Comparison of ENCODE assay signal across 1 cellular context in the genomic region with DNA sequence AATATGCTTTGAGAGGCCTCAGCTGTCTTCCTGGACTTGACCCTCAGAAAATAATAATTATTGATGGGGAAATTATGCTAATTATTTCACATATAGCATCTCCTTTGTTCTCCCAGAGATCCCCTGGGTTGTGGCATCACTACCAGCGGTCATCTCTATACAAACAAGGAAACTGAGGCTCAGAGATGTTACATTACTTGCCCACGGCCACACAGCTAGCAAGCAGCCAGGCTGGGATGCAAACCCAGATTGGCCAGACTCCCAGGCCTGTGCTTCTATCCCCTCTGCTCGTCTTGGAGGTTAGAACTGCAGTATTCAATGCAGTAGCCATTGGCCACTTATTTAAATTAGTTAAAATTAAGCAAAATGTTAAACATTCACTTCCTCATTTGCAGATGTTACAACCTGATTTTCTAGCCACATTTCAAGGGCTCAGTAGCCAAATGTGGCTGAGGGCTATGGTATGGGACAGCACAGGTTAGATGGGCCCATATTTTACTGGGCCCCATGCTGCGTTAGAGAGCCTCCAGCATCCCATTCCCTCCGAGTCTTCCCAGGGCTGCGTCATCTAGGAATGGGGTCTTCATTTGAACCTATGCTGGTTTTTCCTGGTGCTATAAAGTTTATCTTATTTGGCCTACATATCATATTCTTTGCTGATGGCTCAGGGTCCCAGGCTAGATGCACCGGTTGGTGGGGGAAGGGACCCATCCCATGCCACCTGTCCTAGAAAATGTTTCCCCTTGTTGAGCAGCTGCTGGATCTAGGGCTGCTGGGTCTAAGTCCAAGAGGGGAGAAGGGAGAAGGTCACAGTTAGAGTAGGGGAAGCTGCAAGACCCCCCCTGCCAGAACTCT.
TF ChIP-seq lines count a peak whose summit lies in the region.

No MANE protein-coding gene starts in this region.

TF ChIP-seq in GM12878, 131 proteins besides CTCF, POLR2A, EP300 and RAD21:
- TF ChIP-seq NFXL1 (IDR thresholded peaks at IDR 0.05; ENCODE audit: borderline replicate concordance), result no peak
- TF ChIP-seq RBBP5 (conservative IDR thresholded peaks at IDR 0.05), result no peak
- TF ChIP-seq, protein P1, sequence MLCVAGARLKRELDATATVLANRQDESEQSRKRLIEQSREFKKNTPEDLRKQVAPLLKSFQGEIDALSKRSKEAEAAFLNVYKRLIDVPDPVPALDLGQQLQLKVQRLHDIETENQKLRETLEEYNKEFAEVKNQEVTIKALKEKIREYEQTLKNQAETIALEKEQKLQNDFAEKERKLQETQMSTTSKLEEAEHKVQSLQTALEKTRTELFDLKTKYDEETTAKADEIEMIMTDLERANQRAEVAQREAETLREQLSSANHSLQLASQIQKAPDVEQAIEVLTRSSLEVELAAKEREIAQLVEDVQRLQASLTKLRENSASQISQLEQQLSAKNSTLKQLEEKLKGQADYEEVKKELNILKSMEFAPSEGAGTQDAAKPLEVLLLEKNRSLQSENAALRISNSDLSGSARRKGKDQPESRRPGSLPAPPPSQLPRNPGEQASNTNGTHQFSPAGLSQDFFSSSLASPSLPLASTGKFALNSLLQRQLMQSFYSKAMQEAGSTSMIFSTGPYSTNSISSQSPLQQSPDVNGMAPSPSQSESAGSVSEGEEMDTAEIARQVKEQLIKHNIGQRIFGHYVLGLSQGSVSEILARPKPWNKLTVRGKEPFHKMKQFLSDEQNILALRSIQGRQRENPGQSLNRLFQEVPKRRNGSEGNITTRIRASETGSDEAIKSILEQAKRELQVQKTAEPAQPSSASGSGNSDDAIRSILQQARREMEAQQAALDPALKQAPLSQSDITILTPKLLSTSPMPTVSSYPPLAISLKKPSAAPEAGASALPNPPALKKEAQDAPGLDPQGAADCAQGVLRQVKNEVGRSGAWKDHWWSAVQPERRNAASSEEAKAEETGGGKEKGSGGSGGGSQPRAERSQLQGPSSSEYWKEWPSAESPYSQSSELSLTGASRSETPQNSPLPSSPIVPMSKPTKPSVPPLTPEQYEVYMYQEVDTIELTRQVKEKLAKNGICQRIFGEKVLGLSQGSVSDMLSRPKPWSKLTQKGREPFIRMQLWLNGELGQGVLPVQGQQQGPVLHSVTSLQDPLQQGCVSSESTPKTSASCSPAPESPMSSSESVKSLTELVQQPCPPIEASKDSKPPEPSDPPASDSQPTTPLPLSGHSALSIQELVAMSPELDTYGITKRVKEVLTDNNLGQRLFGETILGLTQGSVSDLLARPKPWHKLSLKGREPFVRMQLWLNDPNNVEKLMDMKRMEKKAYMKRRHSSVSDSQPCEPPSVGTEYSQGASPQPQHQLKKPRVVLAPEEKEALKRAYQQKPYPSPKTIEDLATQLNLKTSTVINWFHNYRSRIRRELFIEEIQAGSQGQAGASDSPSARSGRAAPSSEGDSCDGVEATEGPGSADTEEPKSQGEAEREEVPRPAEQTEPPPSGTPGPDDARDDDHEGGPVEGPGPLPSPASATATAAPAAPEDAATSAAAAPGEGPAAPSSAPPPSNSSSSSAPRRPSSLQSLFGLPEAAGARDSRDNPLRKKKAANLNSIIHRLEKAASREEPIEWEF (IDR thresholded peaks at IDR 0.05; ENCODE audit: insufficient replicate concordance, low read depth, low read length), result no peak
- TF ChIP-seq SPI1 (IDR thresholded peaks at IDR 0.05; ENCODE audit: borderline replicate concordance, insufficient read depth, low read depth, low read length), result peak; percentile 92
